In genomic region chr9:385818-386398, GRCh38 we compare ENCODE assay signal across 8 cellular contexts.
DNase-seq lines count a peak whose midpoint lies in the region; ATAC-seq and TF ChIP-seq lines count a peak whose summit lies in the region.

No MANE protein-coding gene starts in this region.

- no peak overlapping the region for H3K9ac ChIP-seq in H9 (ENCODE audit: extremely low read depth, insufficient read length, low read length)

- TF ChIP-seq CTCF in H9 (conservative IDR thresholded peaks at IDR 0.05) (peak; percentile 96), heart left ventricle (IDR thresholded peaks at IDR 0.05) (peak; percentile 67 to 89 (median 84))

- H4K5ac ChIP-seq in H9 (ENCODE audit: insufficient read length, low read depth, low read length), result no peak overlapping the region

- H3K4me1 ChIP-seq in CD4-positive, CD25-positive, alpha-beta regulatory T cell (ENCODE audit: control insufficient read depth, insufficient read depth, low read length, poor library complexity, severe bottlenecking), result no peaks in the 10 kb centered on the region
- H3K4me1 ChIP-seq in H9 (ENCODE audit: insufficient read depth, low read length) (no peaks in the 10 kb centered on the region; the same call in 1 of the 2 replicates), heart left ventricle (no peaks in the 10 kb centered on the region)

- H3K9me3 ChIP-seq in CD4-positive, CD25-positive, alpha-beta regulatory T cell (ENCODE audit: control insufficient read depth in 2 of 2, low read length in 2 of 2), result no peaks in the 10 kb centered on the region
- H3K9me3 ChIP-seq in H9 (ENCODE audit: control insufficient read depth, low read depth, low read length), result no peaks in the 10 kb centered on the region
- no peaks in the 10 kb centered on the region for H3K9me3 ChIP-seq in heart left ventricle

- no peak overlapping the region for H3K56ac ChIP-seq in H9 (ENCODE audit: insufficient read length, low read depth, low read length)

- H3K27ac Mint-ChIP-seq in CD4-positive, CD25-positive, alpha-beta regulatory T cell, result peak overlapping the region in 1 of 3 donors; percentile 73
- no peak overlapping the region for H3K27ac Mint-ChIP-seq in H9
- no peak overlapping the region for H3K27ac Mint-ChIP-seq in activated naive CD8-positive, alpha-beta T cell treated with anti-CD3 and anti-CD28 coated beads, Interleukin-2, amount 10 ng/mL, durations not matched to agents 7 days and 5 days

- H3K4me2 ChIP-seq in H9 (ENCODE audit: insufficient read depth, insufficient read length, low read length), result no peak overlapping the region

- no peaks in the 10 kb centered on the region for H3K79me2 ChIP-seq in H9 (ENCODE audit: insufficient read depth, low read length)

- H3K23ac ChIP-seq in H9 (ENCODE audit: insufficient read length, low read depth, low read length), result no peak overlapping the region

- H3K9me3 Mint-ChIP-seq in CD4-positive, CD25-positive, alpha-beta regulatory T cell, result no peaks in the 10 kb centered on the region
- no peaks in the 10 kb centered on the region for H3K9me3 Mint-ChIP-seq in H9
- no peaks in the 10 kb centered on the region for H3K9me3 Mint-ChIP-seq in activated naive CD8-positive, alpha-beta T cell treated with anti-CD3 and anti-CD28 coated beads, Interleukin-2, amount 10 ng/mL, durations not matched to agents 7 days and 5 days

- no peak overlapping the region for H3K4me3 Mint-ChIP-seq in CD4-positive, CD25-positive, alpha-beta regulatory T cell
- H3K4me3 Mint-ChIP-seq in H9, result no peak overlapping the region
- H3K4me3 Mint-ChIP-seq in activated naive CD8-positive, alpha-beta T cell treated with anti-CD3 and anti-CD28 coated beads, Interleukin-2, amount 10 ng/mL, durations not matched to agents 7 days and 5 days, result no peak overlapping the region

- no peak overlapping the region for H3K4ac ChIP-seq in H9 (ENCODE audit: low read depth, low read length)

- H3K27me3 Mint-ChIP-seq in CD4-positive, CD25-positive, alpha-beta regulatory T cell, result no peaks in the 10 kb centered on the region
- H3K27me3 Mint-ChIP-seq in H9 (ENCODE audit: low read depth), result no peaks in the 10 kb centered on the region; the same call in 1 of the 2 replicates
- H3K27me3 Mint-ChIP-seq in activated naive CD8-positive, alpha-beta T cell treated with anti-CD3 and anti-CD28 coated beads, Interleukin-2, amount 10 ng/mL, durations not matched to agents 7 days and 5 days, result no peaks in the 10 kb centered on the region

- no peak overlapping the region for H3K27ac ChIP-seq in CD4-positive, CD25-positive, alpha-beta regulatory T cell (ENCODE audit: insufficient read depth, low read length, poor library complexity, severe bottlenecking)
- H3K27ac ChIP-seq in H9 (ENCODE audit: insufficient read length, low read depth, low read length) (no peak overlapping the region), heart left ventricle (no peak overlapping the region)

- no peak overlapping the region for H2BK20ac ChIP-seq in H9 (ENCODE audit: low read depth, low read length, poor library complexity, severe bottlenecking)

- H3K18ac ChIP-seq in H9 (ENCODE audit: insufficient read length, low read depth, low read length), result no peak overlapping the region

- no peak overlapping the region for H4K8ac ChIP-seq in H9 (replicated peaks; ENCODE audit: insufficient read length, low read depth, low read length)

- POLR2A ChIA-PET in activated naive CD8-positive, alpha-beta T cell treated with anti-CD3 and anti-CD28 coated beads, Interleukin-2, amount 10 ng/mL, durations not matched to agents 7 days and 5 days (lab: Charles Lee), result no interaction called here

- no peak overlapping the region for H4K91ac ChIP-seq in H9 (ENCODE audit: insufficient read length, low read depth, low read length)

- H3K14ac ChIP-seq in H9 (ENCODE audit: insufficient read depth, low read length), result no peak overlapping the region

- no peaks in the 10 kb centered on the region for H3K27me3 ChIP-seq in CD4-positive, CD25-positive, alpha-beta regulatory T cell (ENCODE audit: control insufficient read depth, insufficient read depth, low read length)
- no peaks in the 10 kb centered on the region for H3K27me3 ChIP-seq in H9 (ENCODE audit: insufficient read depth, low read length)
- no peaks in the 10 kb centered on the region for H3K27me3 ChIP-seq in heart left ventricle

- no peak overlapping the region for H3K4me3 ChIP-seq in CD4-positive, CD25-positive, alpha-beta regulatory T cell (ENCODE audit: low read depth, low read length)
- no peak overlapping the region for H3K4me3 ChIP-seq in heart left ventricle

- peaks cover 0 to 4% (median under 1%) of the 10 kb centered on the region in 4 donors for H3K4me1 Mint-ChIP-seq in CD4-positive, CD25-positive, alpha-beta regulatory T cell
- peaks cover 26 to 29% of the 10 kb centered on the region in 2 experiments for H3K4me1 Mint-ChIP-seq in H9
- no peaks in the 10 kb centered on the region for H3K4me1 Mint-ChIP-seq in activated naive CD8-positive, alpha-beta T cell treated with anti-CD3 and anti-CD28 coated beads, Interleukin-2, amount 10 ng/mL, durations not matched to agents 7 days and 5 days

- H2AFZ ChIP-seq in H9 (ENCODE audit: low read length), result no peak overlapping the region

- ATAC-seq in CD4-positive, CD25-positive, alpha-beta regulatory T cell (ENCODE audit: low read depth in 2 of 2), result peak; percentile 43 to 50
- peak; percentile 33 for ATAC-seq in activated naive CD8-positive, alpha-beta T cell treated with anti-CD3 and anti-CD28 coated beads, Interleukin-2, amount 10 ng/mL, durations not matched to agents 7 days and 5 days (ENCODE audit: low read depth)
- ATAC-seq in heart left ventricle, result peak; percentile 79 to 87 (median 84)
- no peak for ATAC-seq in GM18519 (IDR thresholded peaks at IDR 0.05; ENCODE audit: low FRiP score, unreplicated experiment)
- no peak for ATAC-seq in HG03460 (IDR thresholded peaks at IDR 0.05; ENCODE audit: unreplicated experiment)

- intact Hi-C loops in heart left ventricle (cut with DNase I), result loop anchor here in 9 of 10 donors (1.0 to 10.0 kb wide), 9 partner anchors 166 to 619 kb away; no protein-coding TSS in a partner anchor

- H2BK5ac ChIP-seq in H9 (ENCODE audit: insufficient read length, low read length), result no peak overlapping the region

- TF ChIP-seq POLR2A in heart left ventricle (IDR thresholded peaks at IDR 0.05), result no peak

- peak in 2 of 3 donors; percentile 6 to 36 for DNase-seq in CD4-positive, CD25-positive, alpha-beta regulatory T cell
- DNase-seq in H9, result peak; percentile 69
- DNase-seq in NCI-H446 treated with DMSO at 0.1 percent for 48 hours (lab: John Stamatoyannopoulos, UW), result peak; percentile 19
- DNase-seq in activated naive CD8-positive, alpha-beta T cell treated with anti-CD3 and anti-CD28 coated beads, Interleukin-2, amount 10 ng/mL, durations not matched to agents 7 days and 5 days, result no peak
- DNase-seq in heart left ventricle, result peak in 2 of 5 donors; percentile 19 to 34
- peak; percentile 7 for DNase-seq in pulmonary artery endothelial cell (ENCODE audit: low read depth, low spot score)

- H2BK12ac ChIP-seq in H9 (ENCODE audit: insufficient read length, low read depth, low read length), result no peak overlapping the region

- H3K23me2 ChIP-seq in H9 (ENCODE audit: insufficient read length, low read depth, low read length, poor library complexity, severe bottlenecking), result no peaks in the 10 kb centered on the region

- H3K79me1 ChIP-seq in H9 (ENCODE audit: insufficient read depth, low read depth, low read length, poor library complexity, severe bottlenecking), result no peaks in the 10 kb centered on the region

- H2BK120ac ChIP-seq in H9 (ENCODE audit: low read depth, low read length, poor library complexity, severe bottlenecking), result no peak overlapping the region

- H2AK5ac ChIP-seq in H9 (ENCODE audit: insufficient read length, low read length), result no peak overlapping the region

- H2BK15ac ChIP-seq in H9 (ENCODE audit: low read depth, low read length), result no peak overlapping the region

- WGBS in H9 (ENCODE audit: extremely low coverage, insufficient read length, low lambda C conversion rate), result no CpG with 5 or more reads among the region's 9 CpGs
- WGBS in heart left ventricle, 4 donors, result 38 to 45% (median 42%) methylated on average over 9 of the region's 9 CpGs

- peaks cover 88% of the 10 kb centered on the region for H3K36me3 ChIP-seq in CD4-positive, CD25-positive, alpha-beta regulatory T cell (ENCODE audit: control insufficient read depth, insufficient read depth, low read length)
- peaks cover 0 to 87% (median 0%) of the 10 kb centered on the region in 9 donors for H3K36me3 ChIP-seq in heart left ventricle

- no peak overlapping the region for H3T11ph ChIP-seq in H9 (ENCODE audit: low read length)

- H3K36me3 Mint-ChIP-seq in CD4-positive, CD25-positive, alpha-beta regulatory T cell, result peaks cover 33% of the 10 kb centered on the region
- no peaks in the 10 kb centered on the region for H3K36me3 Mint-ChIP-seq in H9 (ENCODE audit: insufficient read depth in 1 of 3, low read depth in 3 of 3)
- peaks cover 35% of the 10 kb centered on the region for H3K36me3 Mint-ChIP-seq in activated naive CD8-positive, alpha-beta T cell treated with anti-CD3 and anti-CD28 coated beads, Interleukin-2, amount 10 ng/mL, durations not matched to agents 7 days and 5 days

- no peaks in the 10 kb centered on the region for H4K20me1 ChIP-seq in H9 (ENCODE audit: control insufficient read depth, insufficient read depth, insufficient read length)

Comparison
In these comparisons a context has a peak if more than half of its experiments do, and no peak if none do; other contexts are left out.
1. ATAC-seq: peak in CD4-positive, CD25-positive, alpha-beta regulatory T cell (2 of 2), activated naive CD8-positive, alpha-beta T cell treated with anti-CD3 and anti-CD28 coated beads, Interleukin-2, amount 10 ng/mL, durations not matched to agents 7 days and 5 days (single experiment) and heart left ventricle (4 of 4); none in GM18519 (single experiment) and HG03460 (single experiment).